Comparison of ENCODE assay signal across 8 cellular contexts in genomic region chr18:58529714-58530354, GRCh38.
DNase-seq lines count a peak whose midpoint lies in the region; ATAC-seq and TF ChIP-seq lines count a peak whose summit lies in the region.

No MANE protein-coding gene starts in this region.

- no peak overlapping the region for H3K4me3 ChIP-seq in GM12875 (ENCODE audit: low read depth, low read length)
- no peak overlapping the region for H3K4me3 ChIP-seq in SJCRH30
- H3K4me3 ChIP-seq in gastroesophageal sphincter = no peak overlapping the region

- no peak for ATAC-seq in gastroesophageal sphincter

- no peak for TF ChIP-seq POLR2A in gastroesophageal sphincter (IDR thresholded peaks at IDR 0.05)

- in situ Hi-C loops in KBM-7 (cut with MboI; ENCODE audit: low pct_unique_long_range_greater_than_20kb, low sequenced_read_pairs) = loop anchor here (10.0 kb wide), 1 partner anchor 235 kb away; no protein-coding TSS in a partner anchor

- 32 to 35% methylated on average over 4 to 6 of the region's 6 CpGs for WGBS in gastroesophageal sphincter (ENCODE audit: low coverage in 1 of 2), 2 donors

- no peak for TF ChIP-seq EP300 in gastroesophageal sphincter (IDR thresholded peaks at IDR 0.05)

- H3K9me3 ChIP-seq in SJCRH30 (replicated peaks) = no peaks in the 10 kb centered on the region
- H3K9me3 ChIP-seq in gastroesophageal sphincter = no peaks in the 10 kb centered on the region

- no peaks in the 10 kb centered on the region for H3K36me3 ChIP-seq in SJCRH30
- H3K36me3 ChIP-seq in gastroesophageal sphincter = no peaks in the 10 kb centered on the region

- peak; percentile 73 for TF ChIP-seq CTCF in GM12875 (IDR thresholded peaks at IDR 0.05; ENCODE audit: borderline replicate concordance, insufficient read depth, low read depth, low read length)
- TF ChIP-seq CTCF in gastroesophageal sphincter (IDR thresholded peaks at IDR 0.05) = peak; percentile 22 to 64 (median 60)

- H3K27me3 ChIP-seq in SJCRH30 = no peaks in the 10 kb centered on the region
- no peaks in the 10 kb centered on the region for H3K27me3 ChIP-seq in gastroesophageal sphincter

- peak; percentile 57 for DNase-seq in KBM-7
- peak; percentile 58 to 73 for DNase-seq in SJCRH30
- DNase-seq in activated T-helper 9 cell treated with anti-CD3 and anti-CD28 coated beads, Interleukin-2, amount 50 U/mL, for 16 hours (ENCODE audit: low read depth) = peak; percentile 42
- peak; percentile 61 for DNase-seq in renal cortical epithelial cell (ENCODE audit: low read depth)
- DNase-seq in ureter (ENCODE audit: low spot score) = no peak
- no peak for DNase-seq in GOT3 (lab: John Stamatoyannopoulos, UW)

- H3K4me1 ChIP-seq in SJCRH30 = no peaks in the 10 kb centered on the region
- peaks cover 0 to 8% (median 0%) of the 10 kb centered on the region in 3 donors for H3K4me1 ChIP-seq in gastroesophageal sphincter

- H3K27ac ChIP-seq in SJCRH30 = no peak overlapping the region
- H3K27ac ChIP-seq in gastroesophageal sphincter = no peak overlapping the region

Comparison
In these comparisons a context has a peak if more than half of its experiments do, and no peak if none do; other contexts are left out.
1. DNase-seq: peak in KBM-7 (single experiment), SJCRH30 (2 of 2), activated T-helper 9 cell treated with anti-CD3 and anti-CD28 coated beads, Interleukin-2, amount 50 U/mL, for 16 hours (single experiment) and renal cortical epithelial cell (single experiment); none in ureter (single experiment) and GOT3 (single experiment).